1 cellular context compared by ENCODE assay signal in genomic region chr13:28658796-28659610, GRCh38.
TF ChIP-seq lines count a peak whose summit lies in the region.

TSS of gene POMP (plus strand) at chr13:28659130. CDS start at chr13:28659185, 55 bp downstream.

TF ChIP-seq in HepG2, 621 proteins besides CTCF, POLR2A, EP300 and RAD21 (continued from another document and continues in another):
- TF ChIP-seq ZBTB49 (CRISPR knock-in tag; IDR thresholded peaks at IDR 0.05; ENCODE audit: borderline replicate concordance), result no peak
- no peak for TF ChIP-seq KAT2B (IDR thresholded peaks at IDR 0.05; ENCODE audit: borderline replicate concordance, low read depth, low read length)
- no peak for TF ChIP-seq LCORL (IDR thresholded peaks at IDR 0.05)
- peak; percentile 54; the same call in 1 of the 2 replicates for TF ChIP-seq LCORL (CRISPR knock-in tag; IDR thresholded peaks at IDR 0.05)
- peak; percentile 44; the same call in 1 of the 2 replicates for TF ChIP-seq THRA (CRISPR knock-in tag; IDR thresholded peaks at IDR 0.05; ENCODE audit: borderline replicate concordance)
- no peak for TF ChIP-seq ZNF646 (CRISPR knock-in tag; IDR thresholded peaks at IDR 0.05)
- TF ChIP-seq REPIN1 (CRISPR knock-in tag; IDR thresholded peaks at IDR 0.05; ENCODE audit: borderline replicate concordance, low read depth), result 0 out of 2 replicates have a peak, but pooled peaks have one; percentile 56
- 0 out of 2 replicates have a peak, but pooled peaks have one; percentile 19 for TF ChIP-seq HINFP (CRISPR knock-in tag; IDR thresholded peaks at IDR 0.05; ENCODE audit: low read depth)
- 0 out of 2 replicates have a peak, but pooled peaks have one; percentile 34 for TF ChIP-seq ZNF850 (CRISPR knock-in tag; conservative IDR thresholded peaks at IDR 0.05)
- no peak for TF ChIP-seq ZNF605 (CRISPR knock-in tag; IDR thresholded peaks at IDR 0.05)
- no peak for TF ChIP-seq ZNF75D (CRISPR knock-in tag; IDR thresholded peaks at IDR 0.05; ENCODE audit: borderline replicate concordance)
- 0 out of 2 replicates have a peak, but pooled peaks have one; percentile 64 for TF ChIP-seq ZFP41 (CRISPR knock-in tag; IDR thresholded peaks at IDR 0.05; ENCODE audit: borderline replicate concordance)
- TF ChIP-seq TCF7L2 (IDR thresholded peaks at IDR 0.05; ENCODE audit: low read depth, low read length), result no peak
- no peak for TF ChIP-seq ZSCAN20 (CRISPR knock-in tag; IDR thresholded peaks at IDR 0.05; ENCODE audit: borderline replicate concordance)
- no peak for TF ChIP-seq TBX3 (IDR thresholded peaks at IDR 0.05; ENCODE audit: borderline replicate concordance)
- TF ChIP-seq TAF15 (IDR thresholded peaks at IDR 0.05; ENCODE audit: low read depth, low read length, poor library complexity, severe bottlenecking), result no peak
- no peak; the same call in 1 of the 2 replicates for TF ChIP-seq NFKBIZ (CRISPR knock-in tag; IDR thresholded peaks at IDR 0.05)
- no peak for TF ChIP-seq ZNF576 (CRISPR knock-in tag; IDR thresholded peaks at IDR 0.05)
- TF ChIP-seq GMEB1 (CRISPR knock-in tag; IDR thresholded peaks at IDR 0.05; ENCODE audit: borderline replicate concordance), result peak; percentile 82
- TF ChIP-seq GPBP1L1 (CRISPR knock-in tag; IDR thresholded peaks at IDR 0.05), result no peak
- peak; percentile 100 for TF ChIP-seq THAP9 (CRISPR knock-in tag; IDR thresholded peaks at IDR 0.05; ENCODE audit: borderline replicate concordance)
- no peak for TF ChIP-seq RARG (CRISPR knock-in tag; IDR thresholded peaks at IDR 0.05; ENCODE audit: low read depth)
- TF ChIP-seq ZNF138 (CRISPR knock-in tag; IDR thresholded peaks at IDR 0.05; ENCODE audit: low read depth), result 0 out of 2 replicates have a peak, but pooled peaks have one; percentile 73
- TF ChIP-seq NFRKB (IDR thresholded peaks at IDR 0.05), result no peak
- 0 out of 2 replicates have a peak, but pooled peaks have one; percentile 51 for TF ChIP-seq ZNF451 (CRISPR knock-in tag; IDR thresholded peaks at IDR 0.05)
- peak; percentile 60 for TF ChIP-seq YY1 (IDR thresholded peaks at IDR 0.05; ENCODE audit: insufficient read depth, insufficient replicate concordance, low read depth, low read length)
- TF ChIP-seq TFE3 (CRISPR knock-in tag; IDR thresholded peaks at IDR 0.05), result peak; percentile 53; the same call in 1 of the 2 replicates
- TF ChIP-seq PHB2 (IDR thresholded peaks at IDR 0.05; ENCODE audit: partially characterized antibody), result no peak
- peak; percentile 87; the same call in 1 of the 2 replicates for TF ChIP-seq ZNF598 (CRISPR knock-in tag; IDR thresholded peaks at IDR 0.05; ENCODE audit: borderline replicate concordance)
- no peak for TF ChIP-seq TCF12 (IDR thresholded peaks at IDR 0.05)
- TF ChIP-seq TCF12 (CRISPR knock-in tag; IDR thresholded peaks at IDR 0.05), result no peak
- TF ChIP-seq RFX5 (IDR thresholded peaks at IDR 0.05; ENCODE audit: low read depth, low read length), result no peak
- peak; percentile 59; the same call in 1 of the 2 replicates for TF ChIP-seq ZNF768 (CRISPR knock-in tag; IDR thresholded peaks at IDR 0.05)
- peak; percentile 76 for TF ChIP-seq TFDP2 (CRISPR knock-in tag; IDR thresholded peaks at IDR 0.05)
- TF ChIP-seq ZNF761 (CRISPR knock-in tag; conservative IDR thresholded peaks at IDR 0.05), result 0 out of 2 replicates have a peak, but pooled peaks have one; percentile 48
